8 cellular contexts compared by ENCODE assay signal in genomic region chr16:71537643-71538042, GRCh38. TPM values are rescaled to one million over a fixed set of nuclear protein-coding genes. Genes with fewer than 3 reads are reported as not detected.
DNase-seq lines count a peak whose midpoint lies in the region; ATAC-seq and TF ChIP-seq lines count a peak whose summit lies in the region.

No MANE protein-coding gene starts in this region.

- no peak for TF ChIP-seq POLR2A in gastrocnemius medialis (IDR thresholded peaks at IDR 0.05)

- CTCF ChIA-PET in MCF 10A (lab: Yijun Ruan, JAX): interaction anchor here (0.6 to 6.8 kb wide), 15 partner anchors 9 to 128 kb away, joined by 3 to 83 read pairs (median 5); partner anchors contain the start of gene CHST4

- WGBS in lung, 2 donors: 69 to 73% methylated on average over 6 of the region's 6 CpGs

- POLR2A ChIA-PET in MCF 10A (lab: Yijun Ruan, JAX): no interaction called here

- H3K36me3 ChIP-seq in lung (ENCODE audit: control insufficient read depth in 2 of 2, insufficient read depth in 2 of 2, low read length in 2 of 2) (no peaks in the 10 kb centered on the region), gastrocnemius medialis (no peaks in the 10 kb centered on the region)

- no peaks in the 10 kb centered on the region for H3K9me3 ChIP-seq in lung (ENCODE audit: control insufficient read depth in 2 of 2, insufficient read depth in 1 of 2, low read length in 1 of 2)
- H3K9me3 ChIP-seq in gastrocnemius medialis: no peaks in the 10 kb centered on the region

- intact Hi-C loops in MCF 10A (cut with micrococcal nuclease) (loop anchor here (1.0 kb wide), 2 partner anchors 36 to 125 kb away; no protein-coding TSS in a partner anchor), gastrocnemius medialis (cut with DNase I; ENCODE audit: low total_unique reads) (no loop called here)

- H3K4me3 Mint-ChIP-seq in MCF 10A (ENCODE audit: unreplicated experiment): no peak overlapping the region

- H3K27ac ChIP-seq in lung (ENCODE audit: low read depth in 1 of 2, low read length in 1 of 2): no peak overlapping the region
- no peak overlapping the region for H3K27ac ChIP-seq in gastrocnemius medialis

- H3K27me3 ChIP-seq in lung (ENCODE audit: control insufficient read depth, insufficient read depth) (no peaks in the 10 kb centered on the region), gastrocnemius medialis (peaks cover 0 to 7% (median 0%) of the 10 kb centered on the region in 3 donors)

- H3K27ac Mint-ChIP-seq in MCF 10A (ENCODE audit: low read depth, unreplicated experiment): no peak overlapping the region

- no peaks in the 10 kb centered on the region for H3K36me3 Mint-ChIP-seq in MCF 10A (ENCODE audit: insufficient read depth, unreplicated experiment)

- H3K4me3 ChIP-seq in GM12875 (ENCODE audit: low read depth, low read length): no peak overlapping the region
- no peak overlapping the region for H3K4me3 ChIP-seq in lung
- no peak overlapping the region for H3K4me3 ChIP-seq in gastrocnemius medialis

- H3K4me1 ChIP-seq in lung (ENCODE audit: control insufficient read depth in 2 of 2, insufficient read depth in 2 of 2, low read length in 2 of 2): peaks cover 0 to 5% of the 10 kb centered on the region in 2 donors
- no peaks in the 10 kb centered on the region for H3K4me1 ChIP-seq in gastrocnemius medialis

- H3K27me3 Mint-ChIP-seq in MCF 10A (ENCODE audit: insufficient read depth, unreplicated experiment): peaks cover 11% of the 10 kb centered on the region

- TF ChIP-seq CTCF in GM12875 (IDR thresholded peaks at IDR 0.05; ENCODE audit: borderline replicate concordance, insufficient read depth, low read depth, low read length): peak; percentile 80
- TF ChIP-seq CTCF in MCF 10A (IDR thresholded peaks at IDR 0.05; ENCODE audit: unreplicated experiment): peak; percentile 76
- peak; percentile 17 for TF ChIP-seq CTCF in lung (IDR thresholded peaks at IDR 0.05; ENCODE audit: control extremely low read depth, extremely low read depth)
- no peak for TF ChIP-seq CTCF in gastrocnemius medialis (IDR thresholded peaks at IDR 0.05 in 4 of 5, conservative IDR thresholded peaks at IDR 0.05 in 1 of 5)

- no TSS peak for BruUV-seq in MCF 10A (replicated peaks; lab: Mats Ljungman, UMichigan)

- no peaks in the 10 kb centered on the region for H3K9me3 Mint-ChIP-seq in MCF 10A (ENCODE audit: unreplicated experiment)

- ATAC-seq in lung (ENCODE audit: insufficient read depth, low FRiP score) (no peak), GM19455 (IDR thresholded peaks at IDR 0.05; ENCODE audit: unreplicated experiment) (no peak), gastrocnemius medialis (no peak)

- H3K4me1 Mint-ChIP-seq in MCF 10A (ENCODE audit: insufficient read depth, unreplicated experiment): no peaks in the 10 kb centered on the region

- in situ Hi-C loops in gastrocnemius medialis (cut with MboI; ENCODE audit: low sequenced_read_pairs in 4 of 4): no loop called here

- DNase-seq in AG08396 (ENCODE audit: low spot score) (peak; percentile 39), HK-2 (ENCODE audit: unreplicated experiment) (peak; percentile 31), RPMI8226 (peak; percentile 71), MCF 10A (ENCODE audit: unreplicated experiment) (peak; percentile 69), lung (ENCODE audit: low spot score) (peak; percentile 33), gastrocnemius medialis (no peak)

RNA-seq across cellular contexts. Expression of gene CHST4, which starts 11.4 kb away (rescaled TPM):
- 0.14 TPM in 1 of 2 replicates, not detected in the other for total RNA-seq in MCF 10A (2022)
- under 1 TPM; 0.43 to 0.95 TPM for total RNA-seq in lung
- polyA plus RNA-seq in lung: under 1 TPM; 0.28 to 0.92 TPM
- not detected for total RNA-seq in gastrocnemius medialis

RNA-seq across cellular contexts. Expression of gene TAT, which starts 39.2 kb away (rescaled TPM):
- total RNA-seq in MCF 10A (2022) (not detected in 2 replicates), lung (under 1 TPM in 1 of 2 donors, not detected in 1; 0.74 TPM), gastrocnemius medialis (1 to 10 TPM in 2 of 4 donors, not detected in 2; 1.9 to 3.7 TPM)
- polyA plus RNA-seq in lung: under 1 TPM; 0.14 to 0.26 TPM

RNA-seq across cellular contexts. Expression of gene ZNF19, which starts 48.5 kb away (rescaled TPM):
- 4.1 and 4.6 TPM in 2 replicates for total RNA-seq in MCF 10A (2022)
- 10 to 100 TPM; 12.6 to 16.1 TPM for total RNA-seq in lung
- polyA plus RNA-seq in lung: 1 to 10 TPM; 1.9 to 5.1 TPM
- 1 to 10 TPM in 3 of 4 donors, under 1 TPM in 1; 0.65 to 3.3 (median 1.5) TPM for total RNA-seq in gastrocnemius medialis

Comparison
In these comparisons a context has a peak if more than half of its experiments do, and no peak if none do; other contexts are left out.
1. DNase-seq: peak in AG08396 (single experiment), HK-2 (single experiment), RPMI8226 (single experiment), MCF 10A (single experiment) and lung (single experiment); none in gastrocnemius medialis (0 of 2).
2. CTCF ChIP-seq: peak in GM12875 (single experiment), MCF 10A (single experiment) and lung (single experiment); none in gastrocnemius medialis (0 of 5).